ENCODE assay signal across 11 cellular contexts in the genomic region with DNA sequence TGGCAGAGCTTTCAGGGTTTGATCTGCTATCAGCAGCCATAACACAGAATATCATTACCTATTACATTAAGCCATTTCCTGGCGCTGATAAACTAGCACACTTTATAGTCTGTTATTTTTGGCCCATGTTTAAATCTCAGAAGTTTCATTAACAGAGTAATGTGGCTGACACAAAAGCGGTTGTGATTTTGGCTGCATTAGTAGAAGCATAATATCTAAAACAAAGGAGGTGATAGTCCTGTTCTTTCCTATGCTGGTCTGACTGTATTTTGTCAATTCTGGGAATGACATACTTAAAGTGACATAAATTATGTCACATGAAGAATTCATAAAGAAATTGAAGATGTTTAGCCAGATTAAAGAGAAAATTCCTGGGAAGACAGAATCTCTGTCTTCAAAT.
"Had no signal": no experiment of that assay in that cellular context is flagged by ENCODE, and none has a peak within 500 bp of the region (broad histone marks: within the 10 kb centered on the region; RNA-seq: fewer than 3 reads in every experiment).

No MANE protein-coding gene starts in this region.

- H3K4me1 ChIP-seq: HAP-1 had no signal

- H3K27ac ChIP-seq: GM23248 had no signal

- H2AFZ ChIP-seq: GM23248, GM23338 had no signal

- H3K36me3 ChIP-seq: HAP-1 had no signal

- DNase-seq: GM23248, GOT3, H7, H9, HCEC 1CT, HFFc6 had no signal

- H3K4me2 ChIP-seq: GM23338 had no signal

- ATAC-seq: GM23338, HCT116 had no signal

- H3K4me3 ChIP-seq: GM23248, GM23338, HAP-1 had no signal

- H3K9me3 ChIP-seq: HAP-1 had no signal

- H3K9ac ChIP-seq: GM23248 had no signal

- FAIRE-seq: H1, H54 had no signal
